In the genomic region with DNA sequence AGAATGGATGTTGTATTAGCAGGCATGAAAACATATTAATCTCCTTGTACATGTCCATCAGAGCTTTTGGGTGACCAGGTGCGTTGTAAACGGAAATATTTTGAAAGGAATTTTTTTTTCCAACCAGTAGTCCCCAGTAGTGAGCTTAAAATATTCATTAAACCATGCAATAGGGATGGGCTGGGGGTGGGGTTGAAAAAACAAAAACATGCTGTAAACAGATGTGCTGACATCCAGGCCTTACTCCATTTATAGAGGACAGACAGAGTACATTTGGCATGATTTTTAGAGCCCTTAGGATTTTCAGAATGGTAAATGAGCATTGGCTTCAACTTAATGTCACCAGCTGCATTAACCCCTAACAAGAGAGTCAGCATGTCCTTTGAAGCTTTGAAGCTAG, we compare ENCODE assay signal across 31 cellular contexts.
"Had no signal": no experiment of that assay in that cellular context is flagged by ENCODE, and none has a peak within 500 bp of the region (broad histone marks: within the 10 kb centered on the region; RNA-seq: fewer than 3 reads in every experiment).

No MANE protein-coding gene starts in this region.

- H3K4me3 ChIP-seq: neural progenitor cell, psoas muscle, smooth muscle cell, stomach, suprapubic skin, tibial artery, upper lobe of right lung had no signal

- H3K4me1 ChIP-seq: neural progenitor cell, parathyroid adenoma, psoas muscle, suprapubic skin, tibial artery, upper lobe of right lung had no signal

- H3K27ac ChIP-seq: foreskin keratinocyte, parathyroid adenoma, psoas muscle, suprapubic skin, tibial artery, upper lobe of right lung had no signal

- H3K27me3 Mint-ChIP-seq: activated CD4-positive, alpha-beta memory T cell treated with anti-CD3 and anti-CD28 coated beads, Interleukin-2, amount 10 ng/mL, durations not matched to agents 7 days and 5 days; activated CD4-positive, alpha-beta T cell treated with anti-CD3 and anti-CD28 coated beads, Interleukin-2, amount 10 ng/mL, durations not matched to agents 7 days and 5 days; activated T-helper 17 cell treated with anti-CD3 and anti-CD28 coated beads, Interleukin-2, amount 50 U/mL, for 72 hours; naive thymus-derived CD4-positive, alpha-beta T cell; stimulated activated naive B cell treated with anti-CD40 and anti-IgM and Interleukin-4, amounts not matched to agents 10 μg/mL and 1 μg/mL and 100 μg/mL, for 72 hours had no signal

- H3K4me3 Mint-ChIP-seq: activated CD4-positive, alpha-beta memory T cell treated with anti-CD3 and anti-CD28 coated beads, Interleukin-2, amount 10 ng/mL, durations not matched to agents 7 days and 5 days; activated CD4-positive, alpha-beta T cell treated with anti-CD3 and anti-CD28 coated beads, Interleukin-2, amount 10 ng/mL, durations not matched to agents 7 days and 5 days; activated T-cell treated with anti-CD3 and anti-CD28 coated beads, Interleukin-2, amount 50 U/mL, for 4 hours; activated T-helper 17 cell treated with anti-CD3 and anti-CD28 coated beads, Interleukin-2, amount 50 U/mL, for 72 hours; mesothelial cell of epicardium; naive thymus-derived CD4-positive, alpha-beta T cell; neural progenitor cell; stimulated activated naive B cell treated with anti-CD40 and anti-IgM and Interleukin-4, amounts not matched to agents 10 μg/mL and 1 μg/mL and 100 μg/mL, for 72 hours; WTC11 had no signal

- H3K9me3 Mint-ChIP-seq: activated CD4-positive, alpha-beta memory T cell treated with anti-CD3 and anti-CD28 coated beads, Interleukin-2, amount 10 ng/mL, durations not matched to agents 7 days and 5 days; activated CD4-positive, alpha-beta T cell treated with anti-CD3 and anti-CD28 coated beads, Interleukin-2, amount 10 ng/mL, durations not matched to agents 7 days and 5 days; activated T-cell treated with anti-CD3 and anti-CD28 coated beads, Interleukin-2, amount 50 U/mL, for 4 hours; activated T-helper 17 cell treated with anti-CD3 and anti-CD28 coated beads, Interleukin-2, amount 50 U/mL, for 72 hours; mesothelial cell of epicardium; naive thymus-derived CD4-positive, alpha-beta T cell; neural progenitor cell; stimulated activated naive B cell treated with anti-CD40 and anti-IgM and Interleukin-4, amounts not matched to agents 10 μg/mL and 1 μg/mL and 100 μg/mL, for 72 hours; WTC11 had no signal

- H3K4me1 Mint-ChIP-seq: activated CD4-positive, alpha-beta memory T cell treated with anti-CD3 and anti-CD28 coated beads, Interleukin-2, amount 10 ng/mL, durations not matched to agents 7 days and 5 days; activated CD4-positive, alpha-beta T cell treated with anti-CD3 and anti-CD28 coated beads, Interleukin-2, amount 10 ng/mL, durations not matched to agents 7 days and 5 days; mesothelial cell of epicardium; stimulated activated naive B cell treated with anti-CD40 and anti-IgM and Interleukin-4, amounts not matched to agents 10 μg/mL and 1 μg/mL and 100 μg/mL, for 72 hours; WTC11 had no signal

- DNase-seq: activated CD4-positive, alpha-beta memory T cell treated with anti-CD3 and anti-CD28 coated beads, Interleukin-2, amount 10 ng/mL, durations not matched to agents 7 days and 5 days; activated CD4-positive, alpha-beta T cell treated with anti-CD3 and anti-CD28 coated beads for 1 hour; activated CD4-positive, alpha-beta T cell treated with anti-CD3 and anti-CD28 coated beads, Interleukin-2, amount 10 ng/mL, durations not matched to agents 7 days and 5 days; activated gamma-delta T cell treated with Interleukin-2 at 50 U/mL for 16 hours; activated naive CD4-positive, alpha-beta T cell treated with anti-CD3 and anti-CD28 coated beads, Interleukin-2, amount 50 U/mL, for 16 hours; activated T-cell treated with anti-CD3 and anti-CD28 coated beads, Interleukin-2, amount 50 U/mL, for 4 hours; amniotic stem cell; dermis blood vessel endothelial cell; effector CD4-positive, alpha-beta T cell; foreskin keratinocyte; islet precursor cell; left ventricle myocardium superior; naive thymus-derived CD4-positive, alpha-beta T cell; occipital lobe; psoas muscle; stimulated activated CD4-positive, alpha-beta T cell treated with anti-CD3 and anti-CD28 coated beads, Interleukin-1b, Interleukin-23, amount 100 ng/mL, for 48 hours; stimulated activated CD4-positive, alpha-beta T cell treated with anti-CD3 and anti-CD28 coated beads, Interleukin-4, amount 100 ng/mL, for 4 hours; stimulated activated CD8-positive, alpha-beta memory T cell treated with anti-CD3 and anti-CD28 coated beads, Interleukin-4, amount 100 ng/mL, for 48 hours; stimulated activated naive B cell treated with anti-CD40 and anti-IgM and Interleukin-4, amounts not matched to agents 10 μg/mL and 1 μg/mL and 100 μg/mL, for 72 hours; stomach; SW 1271; T-helper 2 cell; tibial artery; upper lobe of right lung had no signal

- ATAC-seq: activated T-cell treated with anti-CD3 and anti-CD28 coated beads, Interleukin-2, amount 50 U/mL, for 4 hours; activated T-helper 17 cell treated with anti-CD3 and anti-CD28 coated beads, Interleukin-2, amount 50 U/mL, for 72 hours; foreskin keratinocyte; left ventricle myocardium superior; naive thymus-derived CD4-positive, alpha-beta T cell; psoas muscle; stimulated activated naive B cell treated with anti-CD40 and anti-IgM and Interleukin-4, amounts not matched to agents 10 μg/mL and 1 μg/mL and 100 μg/mL, for 72 hours; upper lobe of right lung; WTC11 had no signal

- H3K27ac Mint-ChIP-seq: activated CD4-positive, alpha-beta memory T cell treated with anti-CD3 and anti-CD28 coated beads, Interleukin-2, amount 10 ng/mL, durations not matched to agents 7 days and 5 days; activated CD4-positive, alpha-beta T cell treated with anti-CD3 and anti-CD28 coated beads, Interleukin-2, amount 10 ng/mL, durations not matched to agents 7 days and 5 days; neural progenitor cell; stimulated activated naive B cell treated with anti-CD40 and anti-IgM and Interleukin-4, amounts not matched to agents 10 μg/mL and 1 μg/mL and 100 μg/mL, for 72 hours had no signal

- H3K9me3 ChIP-seq: psoas muscle, stomach, suprapubic skin, tibial artery, upper lobe of right lung had no signal

- H3K27me3 ChIP-seq: foreskin keratinocyte, neural progenitor cell, stomach, suprapubic skin, tibial artery, upper lobe of right lung had no signal
